In genomic region chr20:6767536-6768227, GRCh38 we compare ENCODE assay signal across 8 cellular contexts. TPM values are rescaled to one million over a fixed set of nuclear protein-coding genes. Genes with fewer than 3 reads are reported as not detected.
DNase-seq lines count a peak whose midpoint lies in the region; ATAC-seq and TF ChIP-seq lines count a peak whose summit lies in the region.

BMP2 (plus strand) TSS chr20:6767686; CDS start chr20:6770127, 2,441 bp downstream.

- no peak within 1 kb of the TSS for H3K27ac Mint-ChIP-seq in dendritic cell treated with granulocyte-macrophage colony-stimulating factor and Interleukin-4, amounts not matched to agents 40 ng/mL and 50 ng/mL, for 4 days

- CTCF ChIA-PET in BJ (lab: Yijun Ruan, JAX): interaction anchor here (2.9 to 3.0 kb wide), 2 partner anchors 11 to 519 kb away, joined by 10 to 16 read pairs; no protein-coding TSS in a partner anchor
- CTCF ChIA-PET in PC-9 (lab: Charles Lee): no interaction called here

- TF ChIP-seq POLR2A in spleen (IDR thresholded peaks at IDR 0.05): peak in 1 of 3 donors; percentile 83

- peaks cover 75% of the 10 kb centered on the region for H3K27me3 Mint-ChIP-seq in dendritic cell treated with granulocyte-macrophage colony-stimulating factor and Interleukin-4, amounts not matched to agents 40 ng/mL and 50 ng/mL, for 4 days

- peaks cover 17% of the 10 kb centered on the region for H3K4me1 Mint-ChIP-seq in dendritic cell treated with granulocyte-macrophage colony-stimulating factor and Interleukin-4, amounts not matched to agents 40 ng/mL and 50 ng/mL, for 4 days (ENCODE audit: low read depth)

- WGBS in spleen, 5 donors: 0 to 1% (median 1%) methylated on average over 88 to 112 of the region's 112 CpGs; no CpG with 5 or more reads in 1 of the 5 donors

- no peak within 1 kb of the TSS for H2AFZ ChIP-seq in PC-9

- TF ChIP-seq CTCF in BJ (IDR thresholded peaks at IDR 0.05; ENCODE audit: insufficient read depth, low read depth, low read length): no peak
- no peak for TF ChIP-seq CTCF in PC-9 (conservative IDR thresholded peaks at IDR 0.05)
- no peak for TF ChIP-seq CTCF in spleen (IDR thresholded peaks at IDR 0.05 in 8 of 11, conservative IDR thresholded peaks at IDR 0.05 in 3 of 11)

- DNase-seq in BJ (ENCODE audit: low read depth): no peak
- no peak for DNase-seq in PC-9
- DNase-seq in left kidney (ENCODE audit: low read depth, low spot score): peak; percentile 86
- DNase-seq in spleen: peak; percentile 81
- DNase-seq in NK-92 treated with Interleukin-12 subunit alpha and Interleukin-12 subunit beta, amount 100 ng/mL, for 24 hours (lab: John Stamatoyannopoulos, UW): no peak

- H3K4me2 ChIP-seq in PC-9: peak within 1 kb of the TSS; percentile 44; the same call in 1 of the 2 replicates

- H3K9me3 Mint-ChIP-seq in dendritic cell treated with granulocyte-macrophage colony-stimulating factor and Interleukin-4, amounts not matched to agents 40 ng/mL and 50 ng/mL, for 4 days: no peaks in the 10 kb centered on the region

- no peaks in the 10 kb centered on the region for H3K9me2 ChIP-seq in PC-9 (ENCODE audit: insufficient read depth)

- no peaks in the 10 kb centered on the region for H4K20me1 ChIP-seq in PC-9 (ENCODE audit: insufficient read depth)

- peaks cover 15% of the 10 kb centered on the region for H3K27me3 ChIP-seq in BJ (ENCODE audit: control insufficient read depth, insufficient read depth, low read length)
- no peaks in the 10 kb centered on the region; the same call in 1 of the 2 replicates for H3K27me3 ChIP-seq in PC-9 (ENCODE audit: insufficient read depth, low read depth)
- H3K27me3 ChIP-seq in spleen (replicated peaks in 1 of 7): peaks cover 0 to 60% (median 25%) of the 10 kb centered on the region in 7 donors

- no TSS peak for BruUV-seq in PC-9 (replicated peaks; lab: Mats Ljungman, UMichigan)

- H3K9me3 ChIP-seq in PC-9 (ENCODE audit: insufficient read depth, low read depth) (no peaks in the 10 kb centered on the region), spleen (no peaks in the 10 kb centered on the region)

- H3K36me3 Mint-ChIP-seq in dendritic cell treated with granulocyte-macrophage colony-stimulating factor and Interleukin-4, amounts not matched to agents 40 ng/mL and 50 ng/mL, for 4 days (ENCODE audit: low read depth): no peaks in the 10 kb centered on the region

- H3K36me3 ChIP-seq in BJ (ENCODE audit: control insufficient read depth, insufficient read depth, low read length): no peaks in the 10 kb centered on the region
- H3K36me3 ChIP-seq in PC-9 (ENCODE audit: low read depth): no peaks in the 10 kb centered on the region
- H3K36me3 ChIP-seq in spleen: no peaks in the 10 kb centered on the region

- intact Hi-C loops in PC-9 (cut with micrococcal nuclease; ENCODE audit: unreplicated experiment): loop anchor here (5.0 to 10.0 kb wide), 4 partner anchors 517 to 1957 kb away; no protein-coding TSS in a partner anchor
- intact Hi-C loops in dendritic cell treated with granulocyte-macrophage colony-stimulating factor and Interleukin-4, amounts not matched to agents 40 ng/mL and 50 ng/mL, for 4 days (cut with micrococcal nuclease): loop anchor here (2.0 to 5.0 kb wide), 3 partner anchors 65 to 520 kb away; no protein-coding TSS in a partner anchor
- intact Hi-C loops in spleen (cut with DNase I; ENCODE audit: low total_unique reads): no loop called here

- H3K27ac ChIP-seq in PC-9: no peak within 1 kb of the TSS
- H3K27ac ChIP-seq in spleen: peak within 1 kb of the TSS; percentile 72 to 88 (median 85)

- ATAC-seq in GM18909 (IDR thresholded peaks at IDR 0.05; ENCODE audit: poor library complexity, unreplicated experiment): peak; percentile 64
- peak; percentile 47 for ATAC-seq in HG03378 (IDR thresholded peaks at IDR 0.05; ENCODE audit: unreplicated experiment)

- POLR2A ChIA-PET in BJ (lab: Charles Lee) (no interaction called here), PC-9 (lab: Charles Lee; ENCODE audit: unreplicated experiment) (no interaction called here)

- no peaks in the 10 kb centered on the region for H3K79me2 ChIP-seq in PC-9 (ENCODE audit: low read depth)

- H3F3A ChIP-seq in PC-9 (ENCODE audit: insufficient read depth, low read depth): 0 out of 2 replicates have a peak, but pooled peaks cover 4% of the 10 kb centered on the region

- H3K4me3 ChIP-seq in BJ (ENCODE audit: low read depth, low read length): peak within 1 kb of the TSS; percentile 44
- H3K4me3 ChIP-seq in PC-9: no peak within 1 kb of the TSS; the same call in 1 of the 2 replicates
- peak within 1 kb of the TSS; percentile 46 to 77 (median 61) for H3K4me3 ChIP-seq in spleen

- H3K4me3 Mint-ChIP-seq in dendritic cell treated with granulocyte-macrophage colony-stimulating factor and Interleukin-4, amounts not matched to agents 40 ng/mL and 50 ng/mL, for 4 days: peak within 1 kb of the TSS; percentile 78

- H3K4me1 ChIP-seq in PC-9 (replicated peaks; ENCODE audit: insufficient read depth): no peaks in the 10 kb centered on the region
- H3K4me1 ChIP-seq in spleen: peaks cover 5 to 70% (median 33%) of the 10 kb centered on the region in 6 donors

RNA-seq across cellular contexts. Expression of gene BMP2, which starts in this region (rescaled TPM):
- polyA plus RNA-seq in BJ (2011; rRNA removed): 0.07 TPM in 2 replicates
- 0.05 TPM in 1 of 2 replicates, not detected in the other for polyA minus RNA-seq in BJ (2011; rRNA and poly(A)+ RNA removed)
- total RNA-seq in PC-9 (2021): not detected in 2 replicates
- 10 to 100 TPM; 13.9 to 30.1 (median 18.5) TPM for total RNA-seq in spleen
- 1 to 10 TPM; 1.7 to 4.8 (median 2.1) TPM for polyA plus RNA-seq in spleen

Comparison
In these comparisons a context has a peak if more than half of its experiments do, and no peak if none do; other contexts are left out.
1. RNA of gene BMP2 (total RNA-seq): 13.9 to 30.1 TPM in spleen; not detected in PC-9; every median in the first group is over 10 times any median in the second.
2. DNase-seq: peak in left kidney (single experiment) and spleen (single experiment); none in BJ (single experiment), PC-9 (0 of 2) and NK-92 treated with Interleukin-12 subunit alpha and Interleukin-12 subunit beta, amount 100 ng/mL, for 24 hours (single experiment).